23 cellular contexts compared by ENCODE assay signal in genomic region chr7:7898155-7898554, GRCh38.
DNase-seq lines count a peak whose midpoint lies in the region; ATAC-seq and TF ChIP-seq lines count a peak whose summit lies in the region.
"Had no signal": no experiment of that assay in that cellular context is flagged by ENCODE, and none has a peak within 500 bp of the region (broad histone marks: within the 10 kb centered on the region; RNA-seq: fewer than 3 reads in every experiment).

No MANE protein-coding gene starts in this region.

- no peak overlapping the region for H3K4me3 ChIP-seq in fibroblast of mammary gland (ENCODE audit: control insufficient read depth, low read depth, low read length)
- H3K4me3 ChIP-seq: K562, PC-9, SJCRH30 had no signal

- no peak for TF ChIP-seq POLR2A in GM18505 (IDR thresholded peaks at IDR 0.05; ENCODE audit: borderline replicate concordance, extremely low read depth, insufficient read depth, insufficient read length)

- DNase-seq in HFFc6 (no peak), fibroblast of mammary gland (ENCODE audit: low read depth) (peak; percentile 13), NCI-H1105 (lab: John Stamatoyannopoulos, UW) (no peak), HPDE6-E6E7 (ENCODE audit: extremely low spot score) (no peak)
- DNase-seq in activated CD4-positive, CD25-positive, alpha-beta regulatory T cell treated with anti-CD3 and anti-CD28 coated beads, Interleukin-2, amount 50 U/mL, for 72 hours: no peak
- DNase-seq: Caco-2; CD8-positive, alpha-beta T cell; Kasumi-1; NCI-H1092 treated with DMSO at 0.1 percent for 48 hours; NCI-H146; NCI-H1930; NCI-H446 treated with DMSO at 0.1 percent for 48 hours; NCI-H526; NCI-H82; PC-9; SJCRH30; T-helper 1 cell had no signal

- peak overlapping the region; percentile 31; the same call in 1 of the 2 replicates for H3K4me3 Mint-ChIP-seq in HFFc6
- H3K4me3 Mint-ChIP-seq: B cell; CD8-positive, alpha-beta T cell had no signal

- peak; percentile 74 for ATAC-seq in SK-N-SH treated with all-trans-retinoic acid at 6 μM for 48 hours
- ATAC-seq in GM18505 (IDR thresholded peaks at IDR 0.05; ENCODE audit: unreplicated experiment): no peak
- ATAC-seq: CD8-positive, alpha-beta T cell; HepG2; K562; Right ventricle myocardium inferior had no signal

- TF ChIP-seq CTCF in HFFc6 (IDR thresholded peaks at IDR 0.05) (no peak), fibroblast of mammary gland (conservative IDR thresholded peaks at IDR 0.05; ENCODE audit: control insufficient read depth, insufficient read depth, low read depth, low read length) (no peak)

- peaks cover 48% of the 10 kb centered on the region for H3K4me1 Mint-ChIP-seq in HFFc6 (ENCODE audit: low read depth)
- H3K4me1 Mint-ChIP-seq: B cell had no signal

- H3K36me3 Mint-ChIP-seq in HFFc6 (ENCODE audit: low read depth): no peaks in the 10 kb centered on the region

- peak overlapping the region; percentile 30 for H3K27ac Mint-ChIP-seq in HFFc6
- H3K27ac Mint-ChIP-seq: B cell; CD8-positive, alpha-beta T cell had no signal

- H3K9me3 Mint-ChIP-seq in HFFc6: no peaks in the 10 kb centered on the region
- H3K9me3 Mint-ChIP-seq: CD8-positive, alpha-beta T cell had no signal

- no peaks in the 10 kb centered on the region; the same call in 1 of the 2 replicates for H3K27me3 Mint-ChIP-seq in HFFc6 (ENCODE audit: insufficient read depth)
- H3K27me3 Mint-ChIP-seq: B cell had no signal

TF ChIP-seq in SK-N-SH treated with all-trans-retinoic acid at 6 μM for 48 hours, 23 proteins besides CTCF, POLR2A, EP300 and RAD21:
- TF ChIP-seq ZNF8 (CRISPR knock-in tag; IDR thresholded peaks at IDR 0.05): no peak
- no peak for TF ChIP-seq SNAI2 (CRISPR knock-in tag; IDR thresholded peaks at IDR 0.05)
- no peak for TF ChIP-seq PPARA (CRISPR knock-in tag; IDR thresholded peaks at IDR 0.05; ENCODE audit: borderline replicate concordance)
- TF ChIP-seq ZNF565 (CRISPR knock-in tag; conservative IDR thresholded peaks at IDR 0.05; ENCODE audit: low read depth): no peak
- 0 out of 2 replicates have a peak, but pooled peaks have one; percentile 12 for TF ChIP-seq TOX (CRISPR knock-in tag; IDR thresholded peaks at IDR 0.05; ENCODE audit: borderline replicate concordance)
- TF ChIP-seq ZFP30 (CRISPR knock-in tag; IDR thresholded peaks at IDR 0.05): no peak
- TF ChIP-seq PATZ1 (CRISPR knock-in tag; IDR thresholded peaks at IDR 0.05; ENCODE audit: borderline replicate concordance): no peak
- TF ChIP-seq POU6F1 (CRISPR knock-in tag; IDR thresholded peaks at IDR 0.05; ENCODE audit: borderline replicate concordance, low read depth): no peak
- TF ChIP-seq TCF4 (CRISPR knock-in tag; IDR thresholded peaks at IDR 0.05; ENCODE audit: borderline replicate concordance): peak; percentile 18; the same call in 1 of the 2 replicates
